26 cellular contexts compared by ENCODE assay signal in the genomic region with DNA sequence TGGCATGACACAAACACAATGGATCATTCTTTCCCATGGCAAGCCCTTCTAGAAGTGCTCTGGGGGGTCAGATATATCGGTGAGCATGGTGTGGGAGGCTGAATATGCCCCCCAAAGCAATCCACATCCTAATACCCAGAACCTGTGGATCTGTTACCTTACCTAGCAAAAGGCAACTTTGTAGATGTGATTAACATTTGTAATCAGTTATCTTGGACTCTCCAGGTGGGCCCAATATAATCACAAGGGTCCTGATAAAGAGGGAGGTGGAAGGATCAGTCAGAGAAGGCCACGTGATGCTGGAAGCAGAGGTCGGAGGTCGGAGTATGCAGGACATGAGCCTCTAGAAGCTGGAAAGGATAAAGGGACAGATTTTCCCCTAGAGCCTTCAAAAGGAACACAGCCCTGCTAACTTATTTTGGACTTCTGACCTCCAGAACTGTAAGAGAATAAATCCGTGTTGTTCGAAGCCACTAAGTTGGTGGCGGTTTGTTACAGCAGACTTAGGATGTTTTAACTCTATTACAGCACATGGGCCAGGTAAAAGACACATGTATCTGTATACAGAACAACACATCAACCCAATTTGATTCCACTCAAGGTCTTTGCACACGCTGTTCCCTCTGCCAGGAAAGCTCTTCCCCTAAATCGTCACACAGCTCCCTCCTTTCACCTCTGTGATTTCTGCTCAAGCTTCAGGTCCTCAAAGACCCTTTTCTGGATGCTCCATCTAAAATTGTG.
DNase-seq lines count a peak whose midpoint lies in the region; ATAC-seq, FAIRE-seq and TF ChIP-seq lines count a peak whose summit lies in the region.
"Had no signal": no experiment of that assay in that cellular context is flagged by ENCODE, and none has a peak within 500 bp of the region (broad histone marks: within the 10 kb centered on the region; RNA-seq: fewer than 3 reads in every experiment).

No MANE protein-coding gene starts in this region.

- no peak overlapping the region for H3K9ac ChIP-seq in HepG2 (ENCODE audit: insufficient read depth, low read depth, low read length)
- peak overlapping the region; percentile 28 for H3K9ac ChIP-seq in endodermal cell (ENCODE audit: extremely low read depth, low read length, poor library complexity, severe bottlenecking)
- H3K9ac ChIP-seq in smooth muscle cell (ENCODE audit: low read depth), result no peak overlapping the region
- H3K9ac ChIP-seq: BLaER1 treated with 17β-estradiol and CSF1 and Interleukin-3, amounts not matched to agents 10 nM and 100 nM; GM23248 had no signal

- H3K36me3 ChIP-seq in HepG2 (replicated peaks in 1 of 2; ENCODE audit: control insufficient read depth in 1 of 2, insufficient read depth in 2 of 2, low read length in 2 of 2) (no peaks in the 10 kb centered on the region), right lobe of liver (no peaks in the 10 kb centered on the region), endodermal cell (ENCODE audit: control insufficient read depth, insufficient read depth, low read length) (no peaks in the 10 kb centered on the region), mesodermal cell (ENCODE audit: control insufficient read depth, insufficient read depth, low read length) (no peaks in the 10 kb centered on the region), smooth muscle cell (ENCODE audit: low read depth) (no peaks in the 10 kb centered on the region)
- H3K36me3 ChIP-seq: BLaER1 treated with 17β-estradiol and CSF1 and Interleukin-3, amounts not matched to agents 10 nM and 100 nM had no signal

- in situ Hi-C loops in HepG2 (cut with HindIII; ENCODE audit: extremely low pct_ligation_motif_present, low pct_unique_long_range_greater_than_20kb), result no loop called here

- H3K4me3 ChIP-seq in HepG2 (replicated peaks in 1 of 3; ENCODE audit: insufficient read depth in 1 of 3, low read depth in 2 of 3, low read length in 3 of 3) (no peak overlapping the region), right lobe of liver (no peak overlapping the region), endodermal cell (ENCODE audit: low read length) (peak overlapping the region; percentile 39), mesodermal cell (ENCODE audit: extremely low read depth, insufficient read depth, low read length, poor library complexity, severe bottlenecking) (no peak overlapping the region), smooth muscle cell (no peak overlapping the region)
- H3K4me3 ChIP-seq: BLaER1 treated with 17β-estradiol and CSF1 and Interleukin-3, amounts not matched to agents 10 nM and 100 nM; GM23248 had no signal

- H3K9me3 ChIP-seq in HepG2 (ENCODE audit: low read length), result no peaks in the 10 kb centered on the region
- no peaks in the 10 kb centered on the region for H3K9me3 ChIP-seq in right lobe of liver
- H3K9me3 ChIP-seq in endodermal cell (ENCODE audit: control insufficient read depth, low read length), result no peaks in the 10 kb centered on the region
- peaks cover 8% of the 10 kb centered on the region for H3K9me3 ChIP-seq in mesodermal cell (ENCODE audit: control insufficient read depth, low read length)
- H3K9me3 ChIP-seq in smooth muscle cell (replicated peaks; ENCODE audit: low read depth), result no peaks in the 10 kb centered on the region
- H3K9me3 ChIP-seq: Caco-2 had no signal

- H3K27ac ChIP-seq in HepG2 (ENCODE audit: extremely low read length, insufficient read depth, low read length), result no peak overlapping the region
- H3K27ac ChIP-seq in right lobe of liver, result no peak overlapping the region
- no peak overlapping the region for H3K27ac ChIP-seq in endodermal cell (ENCODE audit: low read depth, low read length)
- H3K27ac ChIP-seq in mesodermal cell (ENCODE audit: low read depth, low read length, severe bottlenecking), result peak overlapping the region; percentile 93
- peak overlapping the region; percentile 34 for H3K27ac ChIP-seq in smooth muscle cell (ENCODE audit: low read depth)
- H3K27ac ChIP-seq: 22Rv1; BLaER1 treated with 17β-estradiol and CSF1 and Interleukin-3, amounts not matched to agents 10 nM and 100 nM; GM23248 had no signal

- CTCF ChIA-PET in HepG2 (lab: Yijun Ruan, JAX; ENCODE audit: low intra/inter-chr PET ratio, low total read pairs), result no interaction called here

- H3K4me1 ChIP-seq in HepG2 (ENCODE audit: insufficient read depth, low read length) (no peaks in the 10 kb centered on the region), right lobe of liver (no peaks in the 10 kb centered on the region), endodermal cell (ENCODE audit: control insufficient read depth, insufficient read depth, low read length) (peaks cover 12% of the 10 kb centered on the region), mesodermal cell (ENCODE audit: control insufficient read depth, insufficient read depth, low read length, poor library complexity, severe bottlenecking) (peaks cover 59% of the 10 kb centered on the region), smooth muscle cell (ENCODE audit: low read depth) (peaks cover 17% of the 10 kb centered on the region)
- H3K4me1 ChIP-seq: BLaER1 treated with 17β-estradiol and CSF1 and Interleukin-3, amounts not matched to agents 10 nM and 100 nM; Caco-2 had no signal

- H4K20me1 ChIP-seq in HepG2 (ENCODE audit: insufficient read depth, low read length) (no peaks in the 10 kb centered on the region), smooth muscle cell (ENCODE audit: low read depth) (no peaks in the 10 kb centered on the region)
- H4K20me1 ChIP-seq: BLaER1 treated with 17β-estradiol and CSF1 and Interleukin-3, amounts not matched to agents 10 nM and 100 nM had no signal

- no peak overlapping the region for H3K4me2 ChIP-seq in HepG2 (ENCODE audit: low read depth, low read length)
- peak overlapping the region; percentile 82 for H3K4me2 ChIP-seq in smooth muscle cell
- H3K4me2 ChIP-seq: BLaER1 treated with 17β-estradiol and CSF1 and Interleukin-3, amounts not matched to agents 10 nM and 100 nM had no signal

- TF ChIP-seq CTCF in HepG2 (CRISPR knock-in tag; IDR thresholded peaks at IDR 0.05) (no peak), right lobe of liver (IDR thresholded peaks at IDR 0.05) (no peak), endodermal cell (conservative IDR thresholded peaks at IDR 0.05) (no peak), smooth muscle cell (IDR thresholded peaks at IDR 0.05; ENCODE audit: borderline replicate concordance, insufficient read depth, poor library complexity, severe bottlenecking) (no peak)

- no peaks in the 10 kb centered on the region for H3F3A ChIP-seq in smooth muscle cell (ENCODE audit: low read depth)

- no peak for DNase-seq in HepG2 (ENCODE audit: low spot score)
- DNase-seq in right lobe of liver, result no peak
- DNase-seq in endodermal cell, result peak; percentile 72
- no peak for DNase-seq in smooth muscle cell (lab: John Stamatoyannopoulos, UW; ENCODE audit: unreplicated experiment)
- DNase-seq in hepatic stellate cell (ENCODE audit: low spot score), result no peak
- no peak for DNase-seq in AG08396 (ENCODE audit: low spot score)
- no peak for DNase-seq in NCI-H226
- DNase-seq: ACHN; Caco-2; CD4-positive, alpha-beta memory T cell; DMS 273 treated with DMSO at 0.1 percent for 48 hours; DMS79 treated with DMSO at 0.1 percent for 48 hours; KG1; NCI-H1105; NCI-H146; NCI-H2029; NCI-H345; NCI-H524; NCI-H774; NK-92 treated with Interleukin-12 subunit alpha and Interleukin-12 subunit beta, amount 100 ng/mL, for 24 hours; SIG-M5 had no signal

- peaks cover 4 to 36% of the 10 kb centered on the region in 2 experiments; a peak in 3 of 5 replicates for H3K27me3 ChIP-seq in HepG2 (ENCODE audit: control insufficient read depth in 1 of 2, insufficient read depth in 2 of 2, low read length in 2 of 2)
- H3K27me3 ChIP-seq in right lobe of liver, result no peaks in the 10 kb centered on the region
- H3K27me3 ChIP-seq in endodermal cell (ENCODE audit: control insufficient read depth, insufficient read depth, low read length, poor library complexity, severe bottlenecking), result peaks cover 80% of the 10 kb centered on the region
- no peaks in the 10 kb centered on the region for H3K27me3 ChIP-seq in smooth muscle cell (ENCODE audit: low read depth)
- H3K27me3 ChIP-seq: BLaER1 treated with 17β-estradiol and CSF1 and Interleukin-3, amounts not matched to agents 10 nM and 100 nM had no signal

- peaks cover 15% of the 10 kb centered on the region for H3K4me1 Mint-ChIP-seq in endodermal cell
- H3K4me1 Mint-ChIP-seq: CD4-positive, alpha-beta memory T cell had no signal

- no peaks in the 10 kb centered on the region for H3K36me3 Mint-ChIP-seq in endodermal cell (ENCODE audit: low read depth)
- H3K36me3 Mint-ChIP-seq: CD4-positive, alpha-beta memory T cell had no signal

- TF ChIP-seq EP300 in HepG2 (IDR thresholded peaks at IDR 0.05; ENCODE audit: low read depth in 2 of 2, low read length in 2 of 2) (no peak), HepG2 (CRISPR knock-in tag; IDR thresholded peaks at IDR 0.05; ENCODE audit: borderline replicate concordance) (no peak)

- TF ChIP-seq POLR2A in HepG2 (IDR thresholded peaks at IDR 0.05; ENCODE audit: insufficient read depth in 1 of 2, low read depth in 2 of 2, low read length in 2 of 2) (no peak), right lobe of liver (IDR thresholded peaks at IDR 0.05) (no peak)

- H3K9me3 Mint-ChIP-seq in endodermal cell, result no peaks in the 10 kb centered on the region
- H3K9me3 Mint-ChIP-seq: CD4-positive, alpha-beta memory T cell had no signal

- intact Hi-C loops in HepG2 (cut with micrococcal nuclease; ENCODE audit: unreplicated experiment), result no loop called here
- intact Hi-C loops in right lobe of liver (cut with DNase I), result no loop called here

- WGBS in HepG2 (ENCODE audit: low lambda C conversion rate), result 1% methylated on average over 9 of the region's 9 CpGs
- WGBS in right lobe of liver (ENCODE audit: insufficient coverage, low coverage, low lambda C conversion rate, missing lambda C conversion rate), result 42% methylated on average over 9 of the region's 9 CpGs
- 68 to 77% methylated on average over 8 of the region's 9 CpGs for WGBS in endodermal cell (ENCODE audit: insufficient coverage in 1 of 2, insufficient read length in 1 of 2), 2 experiments
- 83 to 95% methylated on average over 4 to 8 of the region's 9 CpGs for WGBS in mesodermal cell (ENCODE audit: insufficient coverage in 2 of 2), 2 experiments
- whole genome bisulfite sequencing in smooth muscle cell (ENCODE audit: low lambda C conversion rate), result 92% methylated on average over 9 of the region's 9 CpGs

- POLR2A ChIA-PET in HepG2 (lab: Yijun Ruan, JAX), result no interaction called here

- H2AFZ ChIP-seq in HepG2 (ENCODE audit: low read length) (no peak overlapping the region), smooth muscle cell (ENCODE audit: low read depth) (no peak overlapping the region)
- H2AFZ ChIP-seq: GM23248 had no signal

- BruUV-seq in HepG2 (replicated peaks; lab: Mats Ljungman, UMichigan), result no TSS peak

- no peak for TF ChIP-seq RAD21 in HepG2 (CRISPR knock-in tag; IDR thresholded peaks at IDR 0.05)

- H3K79me2 ChIP-seq in HepG2 (ENCODE audit: insufficient read depth, low read length) (no peaks in the 10 kb centered on the region), smooth muscle cell (ENCODE audit: low read depth) (no peaks in the 10 kb centered on the region)

- FAIRE-seq in HepG2 (lab: Jason Lieb, UNC), result no peak

- no peak for ATAC-seq in HepG2
- no peak for ATAC-seq in right lobe of liver
- ATAC-seq: HCT116 had no signal

- no peak overlapping the region for H3K4me3 Mint-ChIP-seq in endodermal cell
- H3K4me3 Mint-ChIP-seq: CD4-positive, alpha-beta memory T cell had no signal

- H3K27ac Mint-ChIP-seq in endodermal cell, result no peak overlapping the region
- H3K27ac Mint-ChIP-seq: CD4-positive, alpha-beta memory T cell had no signal

- H3K27me3 Mint-ChIP-seq in endodermal cell (ENCODE audit: insufficient read depth), result peaks cover 96% of the 10 kb centered on the region

Comparison
In these comparisons a context has a peak if more than half of its experiments do, and no peak if none do; other contexts are left out.
1. H3K27ac ChIP-seq: peak in mesodermal cell (single experiment) and smooth muscle cell (single experiment); none in HepG2 (single experiment), right lobe of liver (0 of 3) and endodermal cell (single experiment).